ENCODE assay signal across 24 cellular contexts in the genomic region with DNA sequence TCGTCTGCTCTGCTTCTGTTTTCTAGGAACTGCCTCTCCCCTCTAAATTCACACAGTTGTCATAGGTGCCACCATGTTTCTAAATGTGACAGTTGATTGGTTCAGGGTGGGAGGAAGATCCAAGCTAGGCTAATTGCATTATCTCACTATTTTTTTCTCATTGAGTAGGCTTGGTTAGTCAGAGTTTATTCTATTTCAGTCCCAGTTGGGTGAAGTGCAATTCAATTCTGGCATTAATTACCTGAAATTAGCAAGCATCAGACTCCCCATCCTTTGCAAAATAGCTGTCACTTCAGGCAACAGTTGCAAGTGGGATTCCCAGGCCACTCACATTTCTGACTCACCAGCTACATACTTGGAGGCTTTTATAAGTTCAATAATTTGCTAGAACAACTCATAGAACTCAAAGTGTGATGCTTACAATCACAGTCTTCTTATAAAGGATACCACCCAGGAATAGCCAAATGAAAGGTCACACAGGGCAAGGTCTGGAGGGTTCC.
"Had no signal": no experiment of that assay in that cellular context is flagged by ENCODE, and none has a peak within 500 bp of the region (broad histone marks: within the 10 kb centered on the region; RNA-seq: fewer than 3 reads in every experiment).

No MANE protein-coding gene starts in this region.

- DNase-seq: activated CD4-positive, alpha-beta T cell treated with anti-CD3 and anti-CD28 coated beads for 36 hours; activated CD4-positive, alpha-beta T cell treated with anti-CD3 and anti-CD28 coated beads, Interleukin-2, amount 50 U/mL, for 1 hour; activated CD8-positive, alpha-beta memory T cell treated with anti-CD3 and anti-CD28 coated beads, Interleukin-2, amount 50 U/mL, for 4 hours; activated CD8-positive, alpha-beta T cell treated with anti-CD3 and anti-CD28 coated beads for 36 hours; activated gamma-delta T cell treated with Interleukin-2 at 50 U/mL for 16 hours; activated naive CD4-positive, alpha-beta T cell treated with anti-CD3 and anti-CD28 coated beads, Interleukin-2, amount 10 ng/mL, durations not matched to agents 7 days and 5 days; activated naive CD8-positive, alpha-beta T cell treated with anti-CD3 and anti-CD28 coated beads for 36 hours; activated T-cell treated with anti-CD3 and anti-CD28 coated beads, Interleukin-2, amount 50 U/mL, for 72 hours; brain microvascular endothelial cell; Karpas-422; MM.1S; NCI-H1105; NCI-H1436; NCI-H1694 treated with DMSO at 0.1 percent for 48 hours; NCI-H2029 treated with DMSO at 0.1 percent for 48 hours; NCI-H510A treated with DMSO at 0.1 percent for 48 hours; NCI-H69; Peyer's patch; SHP77 treated with DMSO at 0.1 percent for 48 hours; T-helper 1 cell; WERI-Rb-1 had no signal

- H3K27me3 ChIP-seq: brain microvascular endothelial cell, cardiac muscle cell, Peyer's patch had no signal

- H3K27ac ChIP-seq: brain microvascular endothelial cell, cardiac muscle cell, Peyer's patch, RWPE1, WERI-Rb-1 had no signal

- H3K4me1 ChIP-seq: Peyer's patch had no signal

- H3K36me3 ChIP-seq: brain microvascular endothelial cell, cardiac muscle cell, Peyer's patch, WERI-Rb-1 had no signal

- ATAC-seq: activated CD4-positive, alpha-beta T cell treated with anti-CD3 and anti-CD28 coated beads for 36 hours; activated CD8-positive, alpha-beta T cell treated with anti-CD3 and anti-CD28 coated beads for 36 hours; activated T-cell treated with anti-CD3 and anti-CD28 coated beads, Interleukin-2, amount 50 U/mL, for 72 hours; K562 had no signal

- H3K9me3 ChIP-seq: Peyer's patch had no signal

- H3K4me3 ChIP-seq: cardiac muscle cell, K562, Peyer's patch had no signal
